In genomic region chr4:141898336-141898735, GRCh38 we compare ENCODE assay signal across 23 cellular contexts.
DNase-seq lines count a peak whose midpoint lies in the region; ATAC-seq and TF ChIP-seq lines count a peak whose summit lies in the region.
"Had no signal": no experiment of that assay in that cellular context is flagged by ENCODE, and none has a peak within 500 bp of the region (broad histone marks: within the 10 kb centered on the region; RNA-seq: fewer than 3 reads in every experiment).

No MANE protein-coding gene starts in this region.

- H3K36me3 Mint-ChIP-seq in GM23338 (ENCODE audit: low read depth) (peaks cover 5% of the 10 kb centered on the region; the same call in 2 of the 3 replicates), CD14-positive monocyte (no peaks in the 10 kb centered on the region)
- no peaks in the 10 kb centered on the region for H3K36me3 Mint-ChIP-seq in activated T-helper 17 cell treated with anti-CD3 and anti-CD28 coated beads, Interleukin-2, amount 50 U/mL, for 72 hours (ENCODE audit: low read depth)
- H3K36me3 Mint-ChIP-seq: CD8-positive, alpha-beta T cell had no signal

- H3K9ac ChIP-seq in fibroblast of lung (ENCODE audit: insufficient read depth, low read length): no peak overlapping the region

- TF ChIP-seq CTCF in GM23338 (conservative IDR thresholded peaks at IDR 0.05; ENCODE audit: low read depth in 2 of 2) (no peak), fibroblast of lung (conservative IDR thresholded peaks at IDR 0.05 in 1 of 2, IDR thresholded peaks at IDR 0.05 in 1 of 2; ENCODE audit: low read depth in 1 of 2, low read length in 2 of 2) (no peak), mucosa of descending colon (IDR thresholded peaks at IDR 0.05) (no peak), CD14-positive monocyte (IDR thresholded peaks at IDR 0.05) (no peak)

- H3F3A ChIP-seq in GM23338 (replicated peaks; ENCODE audit: low read depth): no peaks in the 10 kb centered on the region

- H3K79me2 ChIP-seq in GM23338 (replicated peaks; ENCODE audit: insufficient read depth) (no peaks in the 10 kb centered on the region), fibroblast of lung (ENCODE audit: control insufficient read depth, insufficient read depth, low read length) (no peaks in the 10 kb centered on the region)

- H3K4me3 ChIP-seq in GM23338 (no peak overlapping the region), fibroblast of lung (replicated peaks in 1 of 4; ENCODE audit: control extremely low read depth in 1 of 4, insufficient read depth in 1 of 4, low read depth in 3 of 4, low read length in 4 of 4) (no peak overlapping the region), mucosa of descending colon (no peak overlapping the region)
- H3K4me3 ChIP-seq: coronary artery, left ventricle myocardium inferior, spleen, stomach, transverse colon had no signal

- no peaks in the 10 kb centered on the region for H3K9me3 ChIP-seq in fibroblast of lung (ENCODE audit: control insufficient read depth, insufficient read depth, low read depth, low read length)
- no peaks in the 10 kb centered on the region for H3K9me3 ChIP-seq in mucosa of descending colon
- H3K9me3 ChIP-seq: left ventricle myocardium inferior, spleen, stomach, transverse colon had no signal

- no peaks in the 10 kb centered on the region for H4K20me1 ChIP-seq in GM23338 (replicated peaks; ENCODE audit: insufficient read depth)
- no peaks in the 10 kb centered on the region for H4K20me1 ChIP-seq in fibroblast of lung (ENCODE audit: control insufficient read depth, extremely low read depth, insufficient read depth, low read length)

- no peaks in the 10 kb centered on the region for H3K27me3 ChIP-seq in GM23338 (ENCODE audit: insufficient read depth)
- H3K27me3 ChIP-seq in fibroblast of lung (ENCODE audit: control insufficient read depth, insufficient read depth, low read length): no peaks in the 10 kb centered on the region
- H3K27me3 ChIP-seq: spleen, stomach, transverse colon had no signal

- H3K4me1 Mint-ChIP-seq in GM23338: peaks cover 28% of the 10 kb centered on the region
- no peaks in the 10 kb centered on the region for H3K4me1 Mint-ChIP-seq in activated T-helper 17 cell treated with anti-CD3 and anti-CD28 coated beads, Interleukin-2, amount 50 U/mL, for 72 hours
- peaks cover 5% of the 10 kb centered on the region for H3K4me1 Mint-ChIP-seq in CD14-positive monocyte

- intact Hi-C loops in mucosa of descending colon (cut with DNase I, micrococcal nuclease) (no loop called here), CD14-positive monocyte (cut with micrococcal nuclease) (no loop called here)

- H3K36me3 ChIP-seq in GM23338 (ENCODE audit: insufficient read depth): no peaks in the 10 kb centered on the region
- H3K36me3 ChIP-seq in fibroblast of lung (ENCODE audit: control insufficient read depth, insufficient read depth, low read length): no peaks in the 10 kb centered on the region
- H3K36me3 ChIP-seq in mucosa of descending colon (ENCODE audit: low read depth): no peaks in the 10 kb centered on the region
- H3K36me3 ChIP-seq: left ventricle myocardium inferior, spleen, stomach, transverse colon had no signal

- H3K27ac ChIP-seq in GM23338 (ENCODE audit: low read depth) (no peak overlapping the region), fibroblast of lung (ENCODE audit: insufficient read depth, low read length) (no peak overlapping the region)
- H3K27ac ChIP-seq: coronary artery, left ventricle myocardium inferior, spleen, stomach, transverse colon, VCaP had no signal

- H2AFZ ChIP-seq in GM23338: no peak overlapping the region
- peak overlapping the region; percentile 71 for H2AFZ ChIP-seq in fibroblast of lung (ENCODE audit: low read length)

- H3K27me3 Mint-ChIP-seq in GM23338 (ENCODE audit: insufficient read depth, low read depth, poor library complexity) (peaks cover 3% of the 10 kb centered on the region), CD14-positive monocyte (ENCODE audit: low read depth in 3 of 3) (peaks cover 0 to 2% (median 2%) of the 10 kb centered on the region in 3 donors)
- H3K27me3 Mint-ChIP-seq in activated T-helper 17 cell treated with anti-CD3 and anti-CD28 coated beads, Interleukin-2, amount 50 U/mL, for 72 hours: no peaks in the 10 kb centered on the region

- peak overlapping the region; percentile 18; the same call in 1 of the 2 replicates for H3K27ac Mint-ChIP-seq in GM23338
- no peak overlapping the region for H3K27ac Mint-ChIP-seq in activated T-helper 17 cell treated with anti-CD3 and anti-CD28 coated beads, Interleukin-2, amount 50 U/mL, for 72 hours
- H3K27ac Mint-ChIP-seq in CD14-positive monocyte: no peak overlapping the region
- H3K27ac Mint-ChIP-seq: CD8-positive, alpha-beta T cell had no signal

- no peak overlapping the region for H3K4me2 ChIP-seq in GM23338
- H3K4me2 ChIP-seq in fibroblast of lung (ENCODE audit: extremely low read depth, insufficient read depth, low read length): no peak overlapping the region

- peaks cover 9% of the 10 kb centered on the region; the same call in 1 of the 2 replicates for H3K9me2 ChIP-seq in GM23338 (ENCODE audit: insufficient read depth)

- H3K9me3 Mint-ChIP-seq in GM23338 (peaks cover 4% of the 10 kb centered on the region), CD14-positive monocyte (peaks cover 0 to 2% (median 0%) of the 10 kb centered on the region in 7 donors)
- no peaks in the 10 kb centered on the region for H3K9me3 Mint-ChIP-seq in activated T-helper 17 cell treated with anti-CD3 and anti-CD28 coated beads, Interleukin-2, amount 50 U/mL, for 72 hours
- H3K9me3 Mint-ChIP-seq: CD8-positive, alpha-beta T cell had no signal

- H3K4me3 Mint-ChIP-seq in GM23338 (no peak overlapping the region), CD14-positive monocyte (peak overlapping the region in 1 of 2 donors; percentile 11)
- H3K4me3 Mint-ChIP-seq in activated T-helper 17 cell treated with anti-CD3 and anti-CD28 coated beads, Interleukin-2, amount 50 U/mL, for 72 hours: no peak overlapping the region
- H3K4me3 Mint-ChIP-seq: CD8-positive, alpha-beta T cell had no signal

- H3K4me1 ChIP-seq in GM23338 (ENCODE audit: insufficient read depth) (peaks cover 14% of the 10 kb centered on the region), fibroblast of lung (ENCODE audit: control insufficient read depth, extremely low read depth, insufficient read depth, low read length) (no peaks in the 10 kb centered on the region), mucosa of descending colon (ENCODE audit: low read depth) (no peaks in the 10 kb centered on the region)
- H3K4me1 ChIP-seq: left ventricle myocardium inferior, spleen, stomach, transverse colon had no signal

- ATAC-seq in GM23338: no peak
- ATAC-seq in mucosa of descending colon: peak; percentile 41
- ATAC-seq in activated T-helper 17 cell treated with anti-CD3 and anti-CD28 coated beads, Interleukin-2, amount 50 U/mL, for 72 hours (replicated peaks): no peak
- ATAC-seq in HG03159 (IDR thresholded peaks at IDR 0.05; ENCODE audit: unreplicated experiment): no peak
- ATAC-seq: CD8-positive, alpha-beta T cell; Right ventricle myocardium inferior had no signal

- DNase-seq in GM23338 (ENCODE audit: low spot score) (no peak), OCI-M1 (lab: John Stamatoyannopoulos, UW) (peak; percentile 53), fibroblast of lung (ENCODE audit: low read depth in 2 of 2) (peak in 1 of 2 donors; percentile 3), mucosa of descending colon (no peak), CD14-positive monocyte (ENCODE audit: low spot score) (no peak)
- DNase-seq in stimulated activated CD4-positive, alpha-beta T cell treated with anti-CD3 and anti-CD28 coated beads, Interleukin-4, amount 100 ng/mL, for 1 hour: no peak
- DNase-seq: activated CD4-positive, alpha-beta T cell treated with anti-CD3 and anti-CD28 coated beads, Interleukin-2, amount 50 U/mL, for 1 hour; activated CD8-positive, alpha-beta memory T cell treated with anti-CD3 and anti-CD28 coated beads, Interleukin-2, amount 50 U/mL, for 48 hours; activated effector memory CD4-positive, alpha-beta T cell treated with Interleukin-2 at 50 U/mL for 16 hours; CD8-positive, alpha-beta T cell; DMS53; left ventricle myocardium inferior; NCI-H1436 treated with DMSO at 0.1 percent for 48 hours; NCI-H2171; NCI-H526; spleen; stomach; transverse colon had no signal

TF ChIP-seq in GM23338, 12 proteins besides CTCF, POLR2A, EP300 and RAD21 (continues in another document):
- TF ChIP-seq ZNF114 (CRISPR knock-in tag; IDR thresholded peaks at IDR 0.05) (no peak), STAT1 (IDR thresholded peaks at IDR 0.05; ENCODE audit: unreplicated experiment) (no peak), POLR2AphosphoS5 (IDR thresholded peaks at IDR 0.05; ENCODE audit: low read depth) (no peak), EZH2 (IDR thresholded peaks at IDR 0.05; ENCODE audit: low read depth, unreplicated experiment) (no peak), JUNB (IDR thresholded peaks at IDR 0.05; ENCODE audit: unreplicated experiment) (no peak), EZH2phosphoT487 (IDR thresholded peaks at IDR 0.05; ENCODE audit: unreplicated experiment) (no peak)
